10 cellular contexts compared by ENCODE assay signal in the genomic region with DNA sequence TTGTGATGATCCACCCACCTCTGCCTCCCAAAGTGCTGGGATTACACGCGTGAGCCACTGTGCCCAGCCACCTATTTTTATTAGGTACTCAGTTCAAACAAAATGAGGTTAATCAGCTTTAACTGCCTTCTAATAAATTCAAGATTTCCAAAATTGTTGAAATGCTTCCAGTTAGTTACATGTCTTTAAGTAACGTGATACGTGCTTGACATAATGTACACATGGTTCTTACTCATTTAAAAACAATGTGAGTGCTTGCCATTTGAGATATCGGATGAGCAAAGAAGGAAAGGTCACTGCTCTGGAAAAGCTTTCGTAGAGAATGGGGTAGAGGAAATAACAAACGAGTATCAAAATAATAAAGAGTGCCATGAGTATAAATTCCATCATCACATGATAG.
A peak's percentile ranks its signal among the peaks of the same experiment; 100 is the strongest.
DNase-seq lines count a peak whose midpoint lies in the region; ATAC-seq and TF ChIP-seq lines count a peak whose summit lies in the region.
"Had no signal": no experiment of that assay in that cellular context is flagged by ENCODE, and none has a peak within 500 bp of the region (broad histone marks: within the 10 kb centered on the region; RNA-seq: fewer than 3 reads in every experiment).

No MANE protein-coding gene starts in this region.

- no peak for TF ChIP-seq CTCF in RWPE2 (IDR thresholded peaks at IDR 0.05; ENCODE audit: poor library complexity, severe bottlenecking)
- TF ChIP-seq CTCF in GM13977 (IDR thresholded peaks at IDR 0.05; ENCODE audit: extremely low read depth, insufficient read depth, missing control alignments) = no peak
- no peak for TF ChIP-seq CTCF in progenitor cell of endocrine pancreas (IDR thresholded peaks at IDR 0.05; ENCODE audit: unreplicated experiment)

- peak; percentile 90 for ATAC-seq in RWPE2 (ENCODE audit: low read depth)

- H3K9ac ChIP-seq in skeletal muscle satellite cell (ENCODE audit: low read depth, low read length) = no peak overlapping the region

- H3K4me1 ChIP-seq in RWPE2 (ENCODE audit: insufficient read depth, poor library complexity, severe bottlenecking) (peaks cover 29% of the 10 kb centered on the region), skeletal muscle satellite cell (ENCODE audit: control insufficient read depth, insufficient read depth, low read length) (peaks cover 27% of the 10 kb centered on the region)

- no peak for DNase-seq in activated T-cell treated with anti-CD3 and anti-CD28 coated beads, Interleukin-2, amount 50 U/mL, for 24 hours
- DNase-seq in activated T-cell treated with anti-CD3 and anti-CD28 coated beads, Interleukin-2, amount 50 U/mL, for 48 hours = no peak
- DNase-seq in RWPE2 (ENCODE audit: low spot score) (no peak), fibroblast of peridontal ligament (ENCODE audit: extremely low read depth) (peak; percentile 91), GM13977 (ENCODE audit: low spot score) (no peak), HuH-7.5 (ENCODE audit: low spot score) (no peak), progenitor cell of endocrine pancreas (ENCODE audit: low spot score, unreplicated experiment) (no peak)
- DNase-seq: activated T-cell treated with anti-CD3 and anti-CD28 coated beads for 4 hours had no signal

- peak overlapping the region; percentile 62 for H3K27ac ChIP-seq in RWPE2 (ENCODE audit: poor library complexity, severe bottlenecking)

- H3K4me2 ChIP-seq in skeletal muscle satellite cell (ENCODE audit: low read length) = peak overlapping the region; percentile 16

- no peaks in the 10 kb centered on the region for H3K9me3 Mint-ChIP-seq in activated T-cell treated with anti-CD3 and anti-CD28 coated beads, Interleukin-2, amount 50 U/mL, for 24 hours
- H3K9me3 Mint-ChIP-seq in progenitor cell of endocrine pancreas (ENCODE audit: low read depth) = no peaks in the 10 kb centered on the region

- no peaks in the 10 kb centered on the region for H3K9me3 ChIP-seq in RWPE2 (ENCODE audit: severe bottlenecking)
- no peaks in the 10 kb centered on the region for H3K9me3 ChIP-seq in skeletal muscle satellite cell (replicated peaks; ENCODE audit: low read length)

- peak overlapping the region; percentile 68 for H3K27ac Mint-ChIP-seq in activated T-cell treated with anti-CD3 and anti-CD28 coated beads, Interleukin-2, amount 50 U/mL, for 24 hours
- no peak overlapping the region for H3K27ac Mint-ChIP-seq in progenitor cell of endocrine pancreas
- H3K27ac Mint-ChIP-seq: B cell had no signal

- no peaks in the 10 kb centered on the region for H3K27me3 Mint-ChIP-seq in activated T-cell treated with anti-CD3 and anti-CD28 coated beads, Interleukin-2, amount 50 U/mL, for 24 hours
- H3K27me3 Mint-ChIP-seq in progenitor cell of endocrine pancreas = no peaks in the 10 kb centered on the region
- H3K27me3 Mint-ChIP-seq: B cell had no signal

- H3K4me3 ChIP-seq in RWPE2 (ENCODE audit: severe bottlenecking) (no peak overlapping the region), skeletal muscle satellite cell (ENCODE audit: low read length) (no peak overlapping the region)

- H3K36me3 Mint-ChIP-seq in activated T-cell treated with anti-CD3 and anti-CD28 coated beads, Interleukin-2, amount 50 U/mL, for 24 hours (ENCODE audit: low read depth) = peaks cover 88% of the 10 kb centered on the region
- H3K36me3 Mint-ChIP-seq in progenitor cell of endocrine pancreas (ENCODE audit: insufficient read depth) = peaks cover 12% of the 10 kb centered on the region

- H3K4me1 Mint-ChIP-seq in activated T-cell treated with anti-CD3 and anti-CD28 coated beads, Interleukin-2, amount 50 U/mL, for 24 hours (ENCODE audit: low read depth) = peaks cover 65% of the 10 kb centered on the region
- H3K4me1 Mint-ChIP-seq in progenitor cell of endocrine pancreas (ENCODE audit: low read depth) = no peaks in the 10 kb centered on the region

- no peak overlapping the region for H3K4me3 Mint-ChIP-seq in activated T-cell treated with anti-CD3 and anti-CD28 coated beads, Interleukin-2, amount 50 U/mL, for 24 hours
- no peak overlapping the region for H3K4me3 Mint-ChIP-seq in progenitor cell of endocrine pancreas (ENCODE audit: low read depth)
- H3K4me3 Mint-ChIP-seq: B cell had no signal

- H3K27me3 ChIP-seq in RWPE2 (ENCODE audit: insufficient read depth, poor library complexity, severe bottlenecking) = no peaks in the 10 kb centered on the region
- no peaks in the 10 kb centered on the region for H3K27me3 ChIP-seq in skeletal muscle satellite cell (ENCODE audit: control insufficient read depth, insufficient read depth, low read length)

- H3K36me3 ChIP-seq in RWPE2 (ENCODE audit: low read depth) = peaks cover 78% of the 10 kb centered on the region
- peaks cover 45% of the 10 kb centered on the region for H3K36me3 ChIP-seq in skeletal muscle satellite cell (ENCODE audit: insufficient read depth, low read length)

- in situ Hi-C loops in GM13977 (cut with MboI; ENCODE audit: low pct_unique_long_range_greater_than_20kb, low sequenced_read_pairs, unreplicated experiment) = no loop called here
